Comparison of ENCODE assay signal across 10 cellular contexts in the genomic region with DNA sequence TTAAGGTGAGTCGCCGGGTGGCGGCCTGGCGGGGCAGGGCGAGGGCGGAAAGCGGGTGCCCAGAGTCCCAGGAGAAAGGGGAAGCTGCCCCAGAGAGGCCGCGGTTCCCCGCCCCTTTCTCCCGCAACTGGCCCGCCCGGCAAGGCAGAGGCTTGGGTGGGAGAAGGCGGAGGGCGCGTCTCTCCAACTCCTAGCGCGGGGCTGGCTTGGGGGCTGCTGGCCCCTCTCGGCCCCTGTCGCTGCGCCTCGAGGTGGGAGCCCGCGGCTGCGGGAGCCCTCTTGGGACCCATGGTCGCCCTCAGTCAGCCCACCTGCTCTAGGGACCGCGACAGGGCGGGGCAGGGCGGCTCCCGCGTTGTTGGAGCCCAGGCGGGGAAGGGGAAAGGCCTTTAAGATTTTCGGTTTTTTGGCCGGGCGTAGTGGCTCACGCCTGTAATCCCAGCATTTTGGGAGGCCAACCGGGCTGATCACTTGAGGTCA. TPM values are rescaled to one million over a fixed set of nuclear protein-coding genes. Genes with fewer than 3 reads are reported as not detected.
DNase-seq lines count a peak whose midpoint lies in the region; ATAC-seq and TF ChIP-seq lines count a peak whose summit lies in the region.
"Not testable (repeated sequence)": the region's sequence is repeated elsewhere in the genome, so short reads cannot be mapped to it uniquely, and the experiment has no call there.
"Had no signal": no experiment of that assay in that cellular context is flagged by ENCODE, and none has a peak within 500 bp of the region (broad histone marks: within the 10 kb centered on the region; RNA-seq: fewer than 3 reads in every experiment).

No MANE protein-coding gene starts in this region.

- H3K9me3 ChIP-seq in SJCRH30 (replicated peaks); mucosa of descending colon; smooth muscle cell (replicated peaks; ENCODE audit: low read depth): not testable (repeated sequence)

- H3K27me3 Mint-ChIP-seq in activated naive CD8-positive, alpha-beta T cell treated with anti-CD3 and anti-CD28 coated beads, Interleukin-2, amount 10 ng/mL, durations not matched to agents 7 days and 5 days; effector memory CD8-positive, alpha-beta T cell: not testable (repeated sequence)

- DNase-seq in H7; SJCRH30; activated naive CD8-positive, alpha-beta T cell treated with anti-CD3 and anti-CD28 coated beads, Interleukin-2, amount 10 ng/mL, durations not matched to agents 7 days and 5 days; effector memory CD8-positive, alpha-beta T cell; left ventricle myocardium superior; mucosa of descending colon; smooth muscle cell (lab: John Stamatoyannopoulos, UW; ENCODE audit: unreplicated experiment): not testable (repeated sequence)

- POLR2A ChIA-PET in activated naive CD8-positive, alpha-beta T cell treated with anti-CD3 and anti-CD28 coated beads, Interleukin-2, amount 10 ng/mL, durations not matched to agents 7 days and 5 days (lab: Charles Lee), result not testable (repeated sequence)

- H3K27ac Mint-ChIP-seq in activated naive CD8-positive, alpha-beta T cell treated with anti-CD3 and anti-CD28 coated beads, Interleukin-2, amount 10 ng/mL, durations not matched to agents 7 days and 5 days; effector memory CD8-positive, alpha-beta T cell: not testable (repeated sequence)

- H3K36me3 Mint-ChIP-seq in activated naive CD8-positive, alpha-beta T cell treated with anti-CD3 and anti-CD28 coated beads, Interleukin-2, amount 10 ng/mL, durations not matched to agents 7 days and 5 days; effector memory CD8-positive, alpha-beta T cell (ENCODE audit: insufficient read depth): not testable (repeated sequence)

- H3K9ac ChIP-seq in smooth muscle cell (ENCODE audit: low read depth), result not testable (repeated sequence)

- H3K4me3 ChIP-seq in H7 (ENCODE audit: insufficient read depth, low read depth, low read length), result peak overlapping the region; percentile 22; the same call in 1 of the 2 replicates
- peak overlapping the region; percentile 45 for H3K4me3 ChIP-seq in SJCRH30
- not testable (repeated sequence) for H3K4me3 ChIP-seq in mucosa of descending colon
- peak overlapping the region; percentile 41 for H3K4me3 ChIP-seq in smooth muscle cell

- intact Hi-C loops in left ventricle myocardium superior (cut with micrococcal nuclease); mucosa of descending colon (cut with DNase I, micrococcal nuclease): not testable (repeated sequence)

- H3K27me3 ChIP-seq in H7 (ENCODE audit: control insufficient read depth, insufficient read depth, low read length); SJCRH30; smooth muscle cell (ENCODE audit: low read depth): not testable (repeated sequence)

- peak overlapping the region; percentile 71 for H3K4me2 ChIP-seq in smooth muscle cell

- not testable (repeated sequence) for H3K4me1 Mint-ChIP-seq in activated naive CD8-positive, alpha-beta T cell treated with anti-CD3 and anti-CD28 coated beads, Interleukin-2, amount 10 ng/mL, durations not matched to agents 7 days and 5 days; effector memory CD8-positive, alpha-beta T cell (ENCODE audit: low read depth in 2 of 2)

- H3K79me2 ChIP-seq in smooth muscle cell (ENCODE audit: low read depth), result not testable (repeated sequence)

- not testable (repeated sequence) for H3F3A ChIP-seq in smooth muscle cell (ENCODE audit: low read depth)

- H4K20me1 ChIP-seq in smooth muscle cell (ENCODE audit: low read depth), result not testable (repeated sequence)

- H3K4me1 ChIP-seq in SJCRH30; mucosa of descending colon (ENCODE audit: low read depth); smooth muscle cell (ENCODE audit: low read depth): not testable (repeated sequence)

- not testable (repeated sequence) for H2AFZ ChIP-seq in smooth muscle cell (ENCODE audit: low read depth)

- not testable (repeated sequence) for H3K4me3 Mint-ChIP-seq in activated naive CD8-positive, alpha-beta T cell treated with anti-CD3 and anti-CD28 coated beads, Interleukin-2, amount 10 ng/mL, durations not matched to agents 7 days and 5 days; effector memory CD8-positive, alpha-beta T cell

- not testable (repeated sequence) for H3K9me3 Mint-ChIP-seq in activated naive CD8-positive, alpha-beta T cell treated with anti-CD3 and anti-CD28 coated beads, Interleukin-2, amount 10 ng/mL, durations not matched to agents 7 days and 5 days; effector memory CD8-positive, alpha-beta T cell

- TF ChIP-seq CTCF in mucosa of descending colon (IDR thresholded peaks at IDR 0.05); smooth muscle cell (IDR thresholded peaks at IDR 0.05; ENCODE audit: borderline replicate concordance, insufficient read depth, poor library complexity, severe bottlenecking): not testable (repeated sequence)

- no CpG with 5 or more reads among the region's 38 CpGs for WGBS in smooth muscle cell (ENCODE audit: low lambda C conversion rate)

- peak; percentile 78 for ATAC-seq in activated naive CD8-positive, alpha-beta T cell treated with anti-CD3 and anti-CD28 coated beads, Interleukin-2, amount 10 ng/mL, durations not matched to agents 7 days and 5 days (ENCODE audit: low read depth)
- ATAC-seq in effector memory CD8-positive, alpha-beta T cell (replicated peaks), result peak; percentile 58
- peak; percentile 85 for ATAC-seq in left ventricle myocardium superior
- ATAC-seq in mucosa of descending colon, result peak; percentile 81

- H3K36me3 ChIP-seq in H7 (replicated peaks; ENCODE audit: control insufficient read depth, insufficient read depth, low read length); SJCRH30; mucosa of descending colon (ENCODE audit: low read depth); smooth muscle cell (ENCODE audit: low read depth): not testable (repeated sequence)

- not testable (repeated sequence) for H3K27ac ChIP-seq in SJCRH30; smooth muscle cell (ENCODE audit: low read depth)

RNA-seq across cellular contexts. Expression of a gene that starts 21.2 kb away (rescaled TPM):
- total RNA-seq in H7 (2014; rRNA removed; shearing (Covaris generic)), result 0.81 TPM in 1 of 2 replicates, not detected in the other
- total RNA-seq in SJCRH30 (2014; rRNA removed; shearing (Covaris generic)), result 0.18 TPM in 1 of 2 replicates, not detected in the other
- 10 to 100 TPM; 13.1 to 16.0 TPM for total RNA-seq in activated naive CD8-positive, alpha-beta T cell treated with anti-CD3 and anti-CD28 coated beads, Interleukin-2, amount 10 ng/mL, durations not matched to agents 7 days and 5 days
- total RNA-seq in left ventricle myocardium superior, result 1.1 TPM
- 1 to 10 TPM in 2 of 3 donors, under 1 TPM in 1; 0.75 to 5.5 (median 1.5) TPM for total RNA-seq in mucosa of descending colon
- not detected in 2 replicates for total RNA-seq in smooth muscle cell
- not detected in 2 replicates for polyA plus RNA-seq in smooth muscle cell
- total RNA-seq: CD4-positive, alpha-beta T cell; HT-29 had no signal

RNA-seq across cellular contexts. Expression of a gene that starts 30.8 kb away (rescaled TPM):
- total RNA-seq in H7 (2014; rRNA removed; shearing (Covaris generic)), result 0.44 and 0.45 TPM in 2 replicates
- total RNA-seq in SJCRH30 (2014; rRNA removed; shearing (Covaris generic)), result 1.2 and 2.1 TPM in 2 replicates
- under 1 TPM; 0.54 to 0.64 TPM for total RNA-seq in activated naive CD8-positive, alpha-beta T cell treated with anti-CD3 and anti-CD28 coated beads, Interleukin-2, amount 10 ng/mL, durations not matched to agents 7 days and 5 days
- not detected for total RNA-seq in left ventricle myocardium superior
- under 1 TPM in 2 of 3 donors, not detected in 1; 0.19 to 0.20 TPM for total RNA-seq in mucosa of descending colon
- 0.27 TPM in 1 of 2 replicates, not detected in the other for total RNA-seq in smooth muscle cell
- polyA plus RNA-seq in smooth muscle cell, result not detected in 2 replicates
- total RNA-seq: activated CD4-positive, alpha-beta memory T cell treated with anti-CD3 and anti-CD28 coated beads, Interleukin-2, amount 10 ng/mL, durations not matched to agents 7 days and 5 days; CD4-positive, alpha-beta T cell; HT-29 had no signal
